ENCODE assay signal across 8 cellular contexts in genomic region chr17:60676758-60677307, GRCh38. TPM values are rescaled to one million over a fixed set of nuclear protein-coding genes. Genes with fewer than 3 reads are reported as not detected.
A peak's percentile ranks its signal among the peaks of the same experiment; 100 is the strongest.
DNase-seq lines count a peak whose midpoint lies in the region; TF ChIP-seq lines count a peak whose summit lies in the region.

No MANE protein-coding gene starts in this region.

- peak overlapping the region; percentile 7; the same call in 1 of the 2 replicates for H3K27ac ChIP-seq in PC-9
- no peak overlapping the region for H3K27ac ChIP-seq in trophoblast cell (ENCODE audit: low read depth, low read length)

- H3K36me3 ChIP-seq in PC-9 (ENCODE audit: low read depth) (no peaks in the 10 kb centered on the region), trophoblast cell (ENCODE audit: control insufficient read depth in 1 of 2, insufficient read depth in 2 of 2, low read length in 2 of 2) (peaks cover 0 to 3% of the 10 kb centered on the region in 2 experiments)

- H3K4me2 ChIP-seq in PC-9: peak overlapping the region; percentile 83
- peak overlapping the region; percentile 72 for H3K4me2 ChIP-seq in trophoblast cell (ENCODE audit: low read length)

- TF ChIP-seq CTCF in PC-9 (conservative IDR thresholded peaks at IDR 0.05): no peak
- no peak for TF ChIP-seq CTCF in epithelial cell of proximal tubule (conservative IDR thresholded peaks at IDR 0.05; ENCODE audit: low read depth, low read length)

- BruUV-seq in PC-9 (replicated peaks; lab: Mats Ljungman, UMichigan): TSS peak; percentile 79

- H3K79me2 ChIP-seq in PC-9 (ENCODE audit: low read depth) (peaks cover 9% of the 10 kb centered on the region; the same call in 1 of the 2 replicates), trophoblast cell (ENCODE audit: control insufficient read depth, insufficient read depth, low read length, poor library complexity) (peaks cover 3% of the 10 kb centered on the region)

- peak overlapping the region; percentile 36 for H3K9ac ChIP-seq in trophoblast cell (ENCODE audit: low read length)

- no peak overlapping the region for H3K23ac ChIP-seq in trophoblast cell (ENCODE audit: low read length)

- peaks cover 4% of the 10 kb centered on the region for H3K79me1 ChIP-seq in trophoblast cell (ENCODE audit: low read length)

- no peaks in the 10 kb centered on the region for H3K9me3 ChIP-seq in PC-9 (ENCODE audit: insufficient read depth, low read depth)
- peaks cover 1% of the 10 kb centered on the region for H3K9me3 ChIP-seq in trophoblast cell (ENCODE audit: insufficient read depth, low read depth, low read length)

- H2AFZ ChIP-seq in PC-9 (peak overlapping the region; percentile 92), trophoblast cell (ENCODE audit: insufficient read depth, low read length, poor library complexity) (peak overlapping the region; percentile 61)

- H2AK5ac ChIP-seq in trophoblast cell (ENCODE audit: low read length): no peak overlapping the region

- no peak overlapping the region for H2BK12ac ChIP-seq in trophoblast cell (ENCODE audit: low read length)

- H4K12ac ChIP-seq in trophoblast cell (ENCODE audit: low read depth, low read length): peak overlapping the region; percentile 51

- CTCF ChIA-PET in PC-9 (lab: Charles Lee): interaction anchor here (1.1 kb wide), 1 partner anchor 735 kb away, joined by 3 read pairs; no protein-coding TSS in a partner anchor

- H2BK5ac ChIP-seq in trophoblast cell (ENCODE audit: low read depth, low read length, poor library complexity): no peak overlapping the region

- H3K4me3 ChIP-seq in PC-9 (peak overlapping the region; percentile 56), epithelial cell of proximal tubule (ENCODE audit: low read depth, low read length) (peak overlapping the region; percentile 73), trophoblast cell (ENCODE audit: low read depth, low read length) (peak overlapping the region; percentile 73)

- no CpG with 5 or more reads among the region's 17 CpGs for whole genome bisulfite sequencing in trophoblast cell (ENCODE audit: extremely low coverage, insufficient coverage, insufficient read length)

- H4K20me1 ChIP-seq in PC-9 (ENCODE audit: insufficient read depth): no peaks in the 10 kb centered on the region

- H4K91ac ChIP-seq in trophoblast cell (ENCODE audit: low read depth, low read length): no peak overlapping the region

- no peak overlapping the region for H3K18ac ChIP-seq in trophoblast cell (ENCODE audit: low read length)

- peaks cover 6% of the 10 kb centered on the region; the same call in 1 of the 2 replicates for H3F3A ChIP-seq in PC-9 (ENCODE audit: insufficient read depth, low read depth)

- no peak overlapping the region for H3K4ac ChIP-seq in trophoblast cell (ENCODE audit: low read depth, low read length)

- no peak overlapping the region for H3K14ac ChIP-seq in trophoblast cell (ENCODE audit: low read length)

- H3K9me2 ChIP-seq in PC-9 (ENCODE audit: insufficient read depth): no peaks in the 10 kb centered on the region

- intact Hi-C loops in PC-9 (cut with micrococcal nuclease; ENCODE audit: unreplicated experiment): no loop called here

- POLR2A ChIA-PET in PC-9 (lab: Charles Lee; ENCODE audit: unreplicated experiment): interaction anchor here (0.6 to 0.8 kb wide), 3 partner anchors 30 to 722 kb away, joined by 6 to 11 read pairs (median 8); no protein-coding TSS in a partner anchor

- no peak overlapping the region for H2BK120ac ChIP-seq in trophoblast cell (ENCODE audit: insufficient read depth, low read length, poor library complexity)

- no peaks in the 10 kb centered on the region for H3K27me3 ChIP-seq in PC-9 (ENCODE audit: insufficient read depth, low read depth)
- H3K27me3 ChIP-seq in trophoblast cell (ENCODE audit: insufficient read depth, low read length): no peaks in the 10 kb centered on the region

- H4K8ac ChIP-seq in trophoblast cell (ENCODE audit: low read depth, low read length): peak overlapping the region; percentile 92

- DNase-seq in ELF-1 (ENCODE audit: low read depth, low spot score) (peak; percentile 18), PC-9 (no peak), epithelial cell of proximal tubule (ENCODE audit: low read depth) (no peak), trophoblast cell (peak in 1 of 2 donors; percentile 2), 8988T (no peak), COLO668 (lab: John Stamatoyannopoulos, UW; ENCODE audit: unreplicated experiment) (no peak), NCI-H82 treated with DMSO at 0.1 percent for 48 hours (lab: John Stamatoyannopoulos, UW; ENCODE audit: unreplicated experiment) (no peak), islet precursor cell (no peak)

- peaks cover 6% of the 10 kb centered on the region; the same call in 1 of the 2 replicates for H3K4me1 ChIP-seq in PC-9 (replicated peaks; ENCODE audit: insufficient read depth)
- peaks cover 3% of the 10 kb centered on the region in 2 experiments for H3K4me1 ChIP-seq in trophoblast cell (ENCODE audit: control insufficient read depth in 1 of 2, insufficient read depth in 2 of 2, low read length in 2 of 2)

RNA-seq across cellular contexts. Expression of gene BCAS3, which starts 0.8 kb away (rescaled TPM):
- 25.4 and 26.0 TPM in 2 replicates for total RNA-seq in PC-9 (2021)
- 3.8 and 15.2 TPM in 2 replicates for total RNA-seq in epithelial cell of proximal tubule
- polyA plus RNA-seq in trophoblast cell (2013): 15.7 and 16.0 TPM in 2 replicates
